1 cellular context compared by ENCODE assay signal in the genomic region with DNA sequence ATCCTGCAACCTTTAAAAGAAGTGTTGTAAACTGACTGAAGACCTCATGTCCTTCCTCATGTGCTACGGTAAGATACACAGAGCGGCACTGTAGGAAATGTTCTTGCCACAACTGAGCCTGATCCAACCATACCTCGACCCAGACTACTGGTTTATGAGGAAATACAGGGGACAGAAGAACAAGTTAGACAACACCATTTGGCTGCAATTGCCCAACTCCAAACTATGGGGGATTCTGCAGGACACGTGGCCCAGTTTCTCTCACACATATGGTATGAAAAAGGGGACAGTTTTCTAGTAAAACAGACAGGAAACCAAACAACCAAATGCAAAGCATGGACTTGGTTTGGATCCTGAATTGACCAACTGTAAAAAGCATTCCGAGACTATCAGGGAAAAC.
A peak's percentile ranks its signal among the peaks of the same experiment; 100 is the strongest.
TF ChIP-seq lines count a peak whose summit lies in the region.

No MANE protein-coding gene starts in this region.

TF ChIP-seq in K562, 482 proteins besides CTCF, POLR2A, EP300 and RAD21 (continued from another document):
- TF ChIP-seq, protein P1, sequence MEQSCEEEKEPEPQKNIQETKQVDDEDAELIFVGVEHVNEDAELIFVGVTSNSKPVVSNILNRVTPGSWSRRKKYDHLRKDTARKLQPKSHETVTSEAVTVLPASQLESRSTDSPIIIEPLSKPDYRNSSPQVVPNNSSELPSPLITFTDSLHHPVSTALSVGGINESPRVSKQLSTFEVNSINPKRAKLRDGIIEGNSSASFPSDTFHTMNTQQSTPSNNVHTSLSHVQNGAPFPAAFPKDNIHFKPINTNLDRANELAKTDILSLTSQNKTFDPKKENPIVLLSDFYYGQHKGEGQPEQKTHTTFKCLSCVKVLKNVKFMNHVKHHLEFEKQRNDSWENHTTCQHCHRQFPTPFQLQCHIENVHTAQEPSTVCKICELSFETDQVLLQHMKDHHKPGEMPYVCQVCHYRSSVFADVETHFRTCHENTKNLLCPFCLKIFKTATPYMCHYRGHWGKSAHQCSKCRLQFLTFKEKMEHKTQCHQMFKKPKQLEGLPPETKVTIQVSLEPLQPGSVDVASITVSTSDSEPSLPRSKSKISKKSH (CRISPR knock-in tag; IDR thresholded peaks at IDR 0.05), result 0 out of 2 replicates have a peak, but pooled peaks have one; percentile 26
- TF ChIP-seq SREBF1 (IDR thresholded peaks at IDR 0.05; ENCODE audit: borderline replicate concordance, low read depth, low read length) (no peak), CTBP1 (IDR thresholded peaks at IDR 0.05; ENCODE audit: borderline replicate concordance) (no peak), ARID3B (CRISPR knock-in tag; IDR thresholded peaks at IDR 0.05; ENCODE audit: borderline replicate concordance) (no peak), BDP1 (IDR thresholded peaks at IDR 0.05; ENCODE audit: insufficient read depth, insufficient read length) (no peak), CREM (IDR thresholded peaks at IDR 0.05; ENCODE audit: low read depth) (no peak), ZNF143 (CRISPR knock-in tag; IDR thresholded peaks at IDR 0.05) (no peak), HEY1 (CRISPR knock-in tag; IDR thresholded peaks at IDR 0.05; ENCODE audit: borderline replicate concordance) (no peak), BHLHE40 (IDR thresholded peaks at IDR 0.05; ENCODE audit: low read length) (no peak), ARNT (IDR thresholded peaks at IDR 0.05) (no peak), ZNF699 (CRISPR knock-in tag; IDR thresholded peaks at IDR 0.05; ENCODE audit: insufficient replicate concordance) (no peak), HDAC1 (IDR thresholded peaks at IDR 0.05) (no peak), KLF1 (tag; IDR thresholded peaks at IDR 0.05) (no peak), CREB1 (IDR thresholded peaks at IDR 0.05) (no peak), CREB1 (CRISPR knock-in tag; IDR thresholded peaks at IDR 0.05) (no peak), POLR3A (IDR thresholded peaks at IDR 0.05; ENCODE audit: borderline replicate concordance, extremely low read depth, insufficient read depth, insufficient read length) (no peak), HLTF (IDR thresholded peaks at IDR 0.05) (peak; percentile 93), SAP30 (IDR thresholded peaks at IDR 0.05; ENCODE audit: borderline replicate concordance, insufficient read depth, low read depth, low read length, poor library complexity, severe bottlenecking) (no peak), HNRNPH1 (optimal IDR thresholded peaks at IDR 0.05; ENCODE audit: low read depth, low read length) (no peak), ZNF518B (CRISPR knock-in tag; IDR thresholded peaks at IDR 0.05) (no peak), IRF2 (CRISPR knock-in tag; IDR thresholded peaks at IDR 0.05) (no peak), ZNF324 (CRISPR knock-in tag; IDR thresholded peaks at IDR 0.05) (no peak), TRIM24 (IDR thresholded peaks at IDR 0.05) (peak; percentile 88 to 90), NR2C1 (IDR thresholded peaks at IDR 0.05) (no peak), NR2C1 (tag; IDR thresholded peaks at IDR 0.05) (no peak), MLLT1 (IDR thresholded peaks at IDR 0.05) (no peak), TAF1 (IDR thresholded peaks at IDR 0.05; ENCODE audit: control insufficient read depth, extremely low read depth, insufficient read depth, low read length, severe bottlenecking) (no peak), DMBX1 (CRISPR knock-in tag; IDR thresholded peaks at IDR 0.05; ENCODE audit: borderline replicate concordance) (no peak), ZNF780A (CRISPR knock-in tag; IDR thresholded peaks at IDR 0.05) (no peak), MCM7 (IDR thresholded peaks at IDR 0.05) (no peak), FOXM1 (IDR thresholded peaks at IDR 0.05; ENCODE audit: low read depth) (no peak), FOXM1 (CRISPR knock-in tag; IDR thresholded peaks at IDR 0.05; ENCODE audit: low read depth) (no peak), TRIM28 (IDR thresholded peaks at IDR 0.05) (peak; percentile 87), MTF1 (CRISPR knock-in tag; IDR thresholded peaks at IDR 0.05; ENCODE audit: borderline replicate concordance) (no peak), KHSRP (IDR thresholded peaks at IDR 0.05) (no peak), NCOR1 (IDR thresholded peaks at IDR 0.05) (no peak)
- TF ChIP-seq, protein P2, sequence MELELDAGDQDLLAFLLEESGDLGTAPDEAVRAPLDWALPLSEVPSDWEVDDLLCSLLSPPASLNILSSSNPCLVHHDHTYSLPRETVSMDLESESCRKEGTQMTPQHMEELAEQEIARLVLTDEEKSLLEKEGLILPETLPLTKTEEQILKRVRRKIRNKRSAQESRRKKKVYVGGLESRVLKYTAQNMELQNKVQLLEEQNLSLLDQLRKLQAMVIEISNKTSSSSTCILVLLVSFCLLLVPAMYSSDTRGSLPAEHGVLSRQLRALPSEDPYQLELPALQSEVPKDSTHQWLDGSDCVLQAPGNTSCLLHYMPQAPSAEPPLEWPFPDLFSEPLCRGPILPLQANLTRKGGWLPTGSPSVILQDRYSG (tag; conservative IDR thresholded peaks at IDR 0.05; ENCODE audit: low read depth), result no peak
- TF ChIP-seq, protein P3, sequence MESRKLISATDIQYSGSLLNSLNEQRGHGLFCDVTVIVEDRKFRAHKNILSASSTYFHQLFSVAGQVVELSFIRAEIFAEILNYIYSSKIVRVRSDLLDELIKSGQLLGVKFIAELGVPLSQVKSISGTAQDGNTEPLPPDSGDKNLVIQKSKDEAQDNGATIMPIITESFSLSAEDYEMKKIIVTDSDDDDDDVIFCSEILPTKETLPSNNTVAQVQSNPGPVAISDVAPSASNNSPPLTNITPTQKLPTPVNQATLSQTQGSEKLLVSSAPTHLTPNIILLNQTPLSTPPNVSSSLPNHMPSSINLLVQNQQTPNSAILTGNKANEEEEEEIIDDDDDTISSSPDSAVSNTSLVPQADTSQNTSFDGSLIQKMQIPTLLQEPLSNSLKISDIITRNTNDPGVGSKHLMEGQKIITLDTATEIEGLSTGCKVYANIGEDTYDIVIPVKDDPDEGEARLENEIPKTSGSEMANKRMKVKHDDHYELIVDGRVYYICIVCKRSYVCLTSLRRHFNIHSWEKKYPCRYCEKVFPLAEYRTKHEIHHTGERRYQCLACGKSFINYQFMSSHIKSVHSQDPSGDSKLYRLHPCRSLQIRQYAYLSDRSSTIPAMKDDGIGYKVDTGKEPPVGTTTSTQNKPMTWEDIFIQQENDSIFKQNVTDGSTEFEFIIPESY (CRISPR knock-in tag; IDR thresholded peaks at IDR 0.05), result no peak
- TF ChIP-seq, protein P4, sequence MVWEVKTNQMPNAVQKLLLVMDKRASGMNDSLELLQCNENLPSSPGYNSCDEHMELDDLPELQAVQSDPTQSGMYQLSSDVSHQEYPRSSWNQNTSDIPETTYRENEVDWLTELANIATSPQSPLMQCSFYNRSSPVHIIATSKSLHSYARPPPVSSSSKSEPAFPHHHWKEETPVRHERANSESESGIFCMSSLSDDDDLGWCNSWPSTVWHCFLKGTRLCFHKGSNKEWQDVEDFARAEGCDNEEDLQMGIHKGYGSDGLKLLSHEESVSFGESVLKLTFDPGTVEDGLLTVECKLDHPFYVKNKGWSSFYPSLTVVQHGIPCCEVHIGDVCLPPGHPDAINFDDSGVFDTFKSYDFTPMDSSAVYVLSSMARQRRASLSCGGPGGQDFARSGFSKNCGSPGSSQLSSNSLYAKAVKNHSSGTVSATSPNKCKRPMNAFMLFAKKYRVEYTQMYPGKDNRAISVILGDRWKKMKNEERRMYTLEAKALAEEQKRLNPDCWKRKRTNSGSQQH (CRISPR knock-in tag; IDR thresholded peaks at IDR 0.05), result no peak
